Comparison of ENCODE assay signal across 1 cellular context in genomic region chr1:78227705-78228260, GRCh38.
TF ChIP-seq lines count a peak whose summit lies in the region.

No MANE protein-coding gene starts in this region.

TF ChIP-seq in liver, 16 proteins besides CTCF, POLR2A, EP300 and RAD21 (continued from another document):
- TF ChIP-seq MAX (IDR thresholded peaks at IDR 0.05) (no peak), FOXA2 (IDR thresholded peaks at IDR 0.05) (peak; percentile 66), YY1 (IDR thresholded peaks at IDR 0.05) (peak; percentile 60), ATF3 (IDR thresholded peaks at IDR 0.05) (peak; percentile 11)
TF ChIP-seq in liver: peak in this region for 10.
